Comparison of ENCODE assay signal across 10 cellular contexts in the genomic region with DNA sequence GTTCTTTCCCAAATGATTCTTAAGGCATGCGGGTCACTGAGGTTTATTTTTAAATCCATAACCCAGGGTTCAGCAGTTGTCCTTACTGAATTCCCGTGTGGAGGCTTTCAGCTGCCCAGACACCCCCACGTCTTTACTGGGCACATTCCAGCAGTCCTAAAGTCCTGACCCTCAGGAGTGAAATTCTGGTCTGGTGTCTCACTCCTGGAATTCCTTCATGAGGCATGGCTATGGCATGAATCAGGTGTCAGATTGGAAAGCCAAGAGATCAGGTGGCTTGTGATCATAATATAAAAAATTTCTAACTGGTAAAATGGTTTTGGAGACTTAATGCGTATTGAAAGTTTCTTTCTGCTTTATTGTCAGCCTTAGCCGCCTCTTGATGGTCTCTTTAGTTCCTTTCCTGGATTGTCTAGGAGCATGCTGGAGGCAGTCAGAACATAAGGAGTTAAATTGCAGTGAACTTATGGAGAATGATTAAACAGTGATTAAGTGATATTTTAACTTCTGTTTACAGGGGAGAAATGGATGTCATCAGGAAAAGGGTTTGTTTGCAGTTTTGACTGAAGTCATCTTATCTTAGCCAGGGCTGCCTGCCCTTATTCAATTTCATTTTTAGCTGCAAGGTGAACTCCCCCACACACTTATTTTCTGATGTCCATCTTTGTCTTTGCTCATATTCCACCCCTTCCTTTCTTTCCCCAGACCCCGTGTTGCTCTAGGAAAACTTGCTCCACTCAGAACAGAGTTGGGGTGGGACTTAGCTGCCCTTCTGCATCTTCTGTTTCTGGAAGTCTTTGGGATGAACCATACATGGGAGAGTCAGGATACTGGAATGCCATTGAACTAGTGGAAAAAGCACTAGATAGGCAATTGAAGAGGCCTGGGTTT. TPM values are rescaled to one million over a fixed set of nuclear protein-coding genes. Genes with fewer than 3 reads are reported as not detected.
DNase-seq lines count a peak whose midpoint lies in the region; ATAC-seq and TF ChIP-seq lines count a peak whose summit lies in the region.
"Had no signal": no experiment of that assay in that cellular context is flagged by ENCODE, and none has a peak within 500 bp of the region (broad histone marks: within the 10 kb centered on the region; RNA-seq: fewer than 3 reads in every experiment).

No MANE protein-coding gene starts in this region.

- TF ChIP-seq CTCF in mesothelial cell of epicardium (IDR thresholded peaks at IDR 0.05; ENCODE audit: unreplicated experiment) (no peak), natural killer cell (IDR thresholded peaks at IDR 0.05) (no peak)

- ATAC-seq in natural killer cell: no peak

- H3K9me3 Mint-ChIP-seq in mesothelial cell of epicardium (peaks cover 7% of the 10 kb centered on the region), natural killer cell (no peaks in the 10 kb centered on the region), immature natural killer cell (no peaks in the 10 kb centered on the region)

- H3K4me1 Mint-ChIP-seq in mesothelial cell of epicardium (peaks cover 40% of the 10 kb centered on the region), natural killer cell (peaks cover 5 to 6% of the 10 kb centered on the region in 2 donors), immature natural killer cell (peaks cover 5 to 6% of the 10 kb centered on the region in 2 donors)

- peaks cover 7% of the 10 kb centered on the region for H3K36me3 Mint-ChIP-seq in mesothelial cell of epicardium
- H3K36me3 Mint-ChIP-seq in natural killer cell: no peaks in the 10 kb centered on the region
- H3K36me3 Mint-ChIP-seq in immature natural killer cell: no peaks in the 10 kb centered on the region

- peak; percentile 89 for DNase-seq in A172 (ENCODE audit: low spot score)
- peak; percentile 54 for DNase-seq in LoVo (ENCODE audit: low spot score)
- DNase-seq in dermis blood vessel endothelial cell: peak; percentile 83
- no peak for DNase-seq in mesothelial cell of epicardium (ENCODE audit: low spot score in 2 of 2, unreplicated experiment in 2 of 2)
- DNase-seq in natural killer cell: no peak
- DNase-seq in activated effector memory CD4-positive, alpha-beta T cell treated with anti-CD3 and anti-CD28 coated beads, Interleukin-2, amount 50 U/mL, for 16 hours: no peak
- DNase-seq in NCI-H526 (lab: John Stamatoyannopoulos, UW): no peak
- DNase-seq in immature natural killer cell: no peak
- DNase-seq: NCI-H1930, WERI-Rb-1 had no signal

- no peak overlapping the region for H3K4me3 Mint-ChIP-seq in mesothelial cell of epicardium
- H3K4me3 Mint-ChIP-seq in natural killer cell: no peak overlapping the region
- H3K4me3 Mint-ChIP-seq in immature natural killer cell: no peak overlapping the region

- intact Hi-C loops in natural killer cell (cut with micrococcal nuclease): no loop called here

- H3K27me3 Mint-ChIP-seq in mesothelial cell of epicardium (ENCODE audit: low read depth) (no peaks in the 10 kb centered on the region), natural killer cell (ENCODE audit: low read depth in 2 of 2) (no peaks in the 10 kb centered on the region), immature natural killer cell (ENCODE audit: low read depth in 3 of 3) (no peaks in the 10 kb centered on the region)

- H3K27ac Mint-ChIP-seq in mesothelial cell of epicardium: peak overlapping the region; percentile 80
- H3K27ac Mint-ChIP-seq in natural killer cell: no peak overlapping the region
- no peak overlapping the region for H3K27ac Mint-ChIP-seq in immature natural killer cell

RNA-seq across cellular contexts. Expression of a gene that starts 25.7 kb away (rescaled TPM):
- 196 and 256 TPM in 2 replicates for total RNA-seq in A172 (2014; rRNA removed; shearing (Covaris generic))
- total RNA-seq in dermis blood vessel endothelial cell (653 and 751 TPM in 2 replicates), mesothelial cell of epicardium (282 to 301 TPM (median 283 TPM) in 3 replicates), natural killer cell (100 to 1,000 TPM; 752 to 811 (median 752) TPM)
- 100 to 1,000 TPM in 1 of 3 donors, 10 to 100 TPM in 2; 12.7 to 152 (median 12.9) TPM for polyA plus RNA-seq in immature natural killer cell

Comparison
In these comparisons a context has a peak if more than half of its experiments do, and no peak if none do; other contexts are left out.
1. DNase-seq: peak in A172 (single experiment), LoVo (single experiment) and dermis blood vessel endothelial cell (single experiment); none in mesothelial cell of epicardium (0 of 2), natural killer cell (single experiment), activated effector memory CD4-positive, alpha-beta T cell treated with anti-CD3 and anti-CD28 coated beads, Interleukin-2, amount 50 U/mL, for 16 hours (single experiment), NCI-H526 (0 of 2) and immature natural killer cell (0 of 3).